In the genomic region with DNA sequence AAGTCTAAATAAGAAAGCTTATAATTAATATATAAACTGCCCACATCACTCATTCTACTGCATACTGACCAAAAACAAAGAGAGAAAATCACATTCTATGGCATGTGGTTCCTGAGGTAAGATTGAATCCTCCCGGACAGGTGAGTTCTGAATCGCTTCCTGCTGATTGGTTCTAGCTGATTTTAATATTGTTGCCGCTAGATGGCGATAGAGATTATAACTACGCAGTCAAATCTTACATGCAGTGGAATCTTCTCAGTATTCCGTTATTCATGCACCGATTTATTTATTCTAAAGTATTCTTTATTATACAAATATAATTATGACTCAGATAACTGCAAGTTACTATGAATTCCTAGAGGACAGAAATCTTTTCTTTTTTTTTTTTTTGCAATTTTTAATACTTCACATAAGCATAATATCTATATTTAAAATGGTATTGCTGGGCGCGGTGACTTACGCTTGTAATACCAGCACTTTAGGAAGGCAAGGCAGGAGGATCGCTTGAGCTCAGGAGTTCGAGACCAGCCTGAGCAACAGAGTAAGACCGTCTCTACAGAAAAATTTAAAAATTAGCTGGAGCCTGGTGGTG, we compare ENCODE assay signal across 8 cellular contexts. TPM values are rescaled to one million over a fixed set of nuclear protein-coding genes. Genes with fewer than 3 reads are reported as not detected.
DNase-seq lines count a peak whose midpoint lies in the region; ATAC-seq and TF ChIP-seq lines count a peak whose summit lies in the region.

No MANE protein-coding gene starts in this region.

- peak; percentile 59 for DNase-seq in SIG-M5 treated with dmso at 0.1 percent for 504 hours (lab: John Stamatoyannopoulos, UW; ENCODE audit: unreplicated experiment)
- DNase-seq in SIG-M5 (lab: John Stamatoyannopoulos, UW) = no peak
- DNase-seq in HK-2 (ENCODE audit: unreplicated experiment) = peak; percentile 7
- DNase-seq in NCI-H69 (lab: John Stamatoyannopoulos, UW) = peak; percentile 85
- peak; percentile 51 to 64 (median 64) for DNase-seq in immature natural killer cell
- peak; percentile 32 for DNase-seq in stromal cell of bone marrow (ENCODE audit: low read depth)

- peaks cover 0 to 5% (median under 1%) of the 10 kb centered on the region in 5 experiments for H3K9me3 Mint-ChIP-seq in brain
- no peaks in the 10 kb centered on the region for H3K9me3 Mint-ChIP-seq in immature natural killer cell

- peak; percentile 91 for ATAC-seq in GM21390 (IDR thresholded peaks at IDR 0.05; ENCODE audit: unreplicated experiment)

- H3K36me3 Mint-ChIP-seq in brain (no peaks in the 10 kb centered on the region), immature natural killer cell (no peaks in the 10 kb centered on the region)

- peak; percentile 80 to 84 for TF ChIP-seq CTCF in brain (conservative IDR thresholded peaks at IDR 0.05)

- no peak overlapping the region for H3K27ac Mint-ChIP-seq in brain
- no peak overlapping the region for H3K27ac Mint-ChIP-seq in immature natural killer cell

- H3K4me1 Mint-ChIP-seq in brain = peaks cover 4% of the 10 kb centered on the region
- H3K4me1 Mint-ChIP-seq in immature natural killer cell = peaks cover 0 to 6% of the 10 kb centered on the region in 2 donors

- H3K27me3 Mint-ChIP-seq in brain (peaks cover 14% of the 10 kb centered on the region), immature natural killer cell (ENCODE audit: low read depth in 3 of 3) (peaks cover 0 to 3% (median 2%) of the 10 kb centered on the region in 3 donors)

- H3K4me3 Mint-ChIP-seq in brain = peak overlapping the region in 1 of 5 experiments; percentile 44
- H3K4me3 Mint-ChIP-seq in immature natural killer cell = no peak overlapping the region

RNA-seq across cellular contexts. Expression of a gene that starts 24.2 kb away (rescaled TPM):
- polyA plus RNA-seq in brain (ENCODE audit: insufficient read depth, low read depth, low replicate concordance) (33.1 TPM), immature natural killer cell (100 to 1,000 TPM in 1 of 3 donors, 10 to 100 TPM in 2; 88.2 to 179 (median 91.6) TPM)
